Comparison of ENCODE assay signal across 17 cellular contexts in the genomic region with DNA sequence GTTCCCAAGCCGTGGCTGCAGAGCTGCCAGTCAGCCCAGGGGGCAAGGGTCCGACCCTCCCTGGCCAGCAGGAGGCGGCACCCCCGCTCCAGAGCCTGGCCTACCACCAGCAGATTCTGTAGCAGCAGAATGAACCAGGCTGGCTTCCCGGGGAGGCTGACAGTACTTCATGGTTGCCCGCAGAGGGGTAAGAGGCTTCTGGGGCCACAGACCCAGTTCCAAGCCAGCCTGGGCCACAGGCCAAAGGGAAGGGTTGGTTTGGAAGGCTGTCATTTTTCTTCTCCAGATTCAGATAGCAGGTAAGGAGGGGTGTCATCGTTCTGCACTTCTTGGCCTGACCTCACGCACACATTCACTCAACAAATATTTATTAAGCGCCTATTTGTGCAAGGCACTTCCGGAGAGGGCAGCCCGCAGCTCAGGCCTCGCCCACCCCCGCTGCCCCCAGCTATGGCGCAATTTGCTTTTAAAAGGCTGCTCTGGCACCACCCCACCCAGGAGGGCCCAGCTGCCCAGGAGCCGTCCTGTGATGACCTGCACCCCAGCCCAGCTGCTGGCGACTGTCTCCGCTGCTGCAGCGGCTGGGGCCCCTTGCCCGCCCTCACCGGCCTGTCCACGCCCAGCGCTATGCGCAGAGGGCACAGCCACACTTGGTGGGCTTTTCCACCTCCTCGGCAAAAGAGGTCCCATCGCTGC.
A peak's percentile ranks its signal among the peaks of the same experiment; 100 is the strongest.
DNase-seq lines count a peak whose midpoint lies in the region; ATAC-seq, FAIRE-seq and TF ChIP-seq lines count a peak whose summit lies in the region.
"Had no signal": no experiment of that assay in that cellular context is flagged by ENCODE, and none has a peak within 500 bp of the region (broad histone marks: within the 10 kb centered on the region; RNA-seq: fewer than 3 reads in every experiment).

No MANE protein-coding gene starts in this region.

- no peak overlapping the region for H2BK5ac ChIP-seq in IMR-90 (ENCODE audit: low read depth, low read length, poor library complexity, severe bottlenecking)

- H4K8ac ChIP-seq in IMR-90 (ENCODE audit: low read depth in 2 of 2, low read length in 2 of 2): no peak overlapping the region

- peak overlapping the region; percentile 23 for H2AFZ ChIP-seq in IMR-90 (replicated peaks; ENCODE audit: low read length, poor library complexity)
- no peak overlapping the region for H2AFZ ChIP-seq in GM12878 (ENCODE audit: control insufficient read depth, low read depth, low read length)

- CTCF ChIA-PET in IMR-90 (lab: Yijun Ruan, JAX) (interaction anchor here (0.6 kb wide), 1 partner anchor 75 kb away, joined by 3 read pairs; no protein-coding TSS in a partner anchor), GM12878 (lab: Yijun Ruan, JAX) (interaction anchor here (1.1 to 1.8 kb wide), 2 partner anchors 11 to 36 kb away, joined by 3 to 4 read pairs; no protein-coding TSS in a partner anchor)

- no peak for TF ChIP-seq POLR2A in IMR-90 (IDR thresholded peaks at IDR 0.05; ENCODE audit: low read depth, low read length)
- TF ChIP-seq POLR2A in GM12878 (IDR thresholded peaks at IDR 0.05; ENCODE audit: low read depth, low read length): no peak
- no peak for TF ChIP-seq POLR2A in right lobe of liver (IDR thresholded peaks at IDR 0.05)

- H4K20me1 ChIP-seq in IMR-90 (ENCODE audit: insufficient read depth, low read length): no peaks in the 10 kb centered on the region
- H4K20me1 ChIP-seq in GM12878 (ENCODE audit: control insufficient read depth, insufficient read depth): no peaks in the 10 kb centered on the region

- no peak for TF ChIP-seq EP300 in GM12878 (IDR thresholded peaks at IDR 0.05; ENCODE audit: borderline replicate concordance in 1 of 2, control insufficient read depth in 1 of 2, low read depth in 2 of 2, low read length in 2 of 2)

- H3K18ac ChIP-seq in IMR-90 (ENCODE audit: low read depth, low read length): no peak overlapping the region

- H3K27me3 ChIP-seq in GM06990 (replicated peaks; ENCODE audit: control insufficient read depth, insufficient read depth, low read length): no peaks in the 10 kb centered on the region
- H3K27me3 ChIP-seq in IMR-90 (ENCODE audit: control insufficient read depth, insufficient read depth, low read length): peaks cover 9% of the 10 kb centered on the region; the same call in 1 of the 2 replicates
- H3K27me3 ChIP-seq in GM12878 (replicated peaks in 1 of 2; ENCODE audit: control insufficient read depth in 2 of 2, insufficient read depth in 2 of 2, low read length in 1 of 2): no peaks in the 10 kb centered on the region
- no peaks in the 10 kb centered on the region for H3K27me3 ChIP-seq in right lobe of liver
- H3K27me3 ChIP-seq: pancreas, SJSA1 had no signal

- H3K79me2 ChIP-seq in GM12878 (ENCODE audit: control insufficient read depth, insufficient read depth, low read length): no peaks in the 10 kb centered on the region

- TF ChIP-seq RAD21 in IMR-90 (IDR thresholded peaks at IDR 0.05; ENCODE audit: low read length) (no peak), GM12878 (IDR thresholded peaks at IDR 0.05; ENCODE audit: insufficient read depth, low read depth, low read length) (0 out of 2 replicates have a peak, but pooled peaks have one; percentile 7)

- DNase-seq in GM06990 (ENCODE audit: extremely low read depth, insufficient read length): no peak
- DNase-seq in IMR-90: no peak
- DNase-seq in GM12878 (ENCODE audit: low read depth, low spot score): no peak
- peak; percentile 56 to 82 (median 75) for DNase-seq in right lobe of liver
- DNase-seq in NCI-H774 (lab: John Stamatoyannopoulos, UW): no peak
- DNase-seq in cerebellar cortex (ENCODE audit: low spot score): no peak
- DNase-seq: activated CD4-positive, alpha-beta T cell treated with anti-CD3 and anti-CD28 coated beads, Interleukin-2, amount 50 U/mL, for 48 hours; DMS153; erythroblast; pancreas; stimulated activated naive CD4-positive, alpha-beta T cell treated with Interleukin-2 at 50 U/mL for 16 hours had no signal

- dilution Hi-C loops in IMR-90 (cut with HindIII; ENCODE audit: low sequenced_read_pairs, unreplicated experiment): no loop called here

- no peak for FAIRE-seq in GM12878 (lab: Jason Lieb, UNC)
- FAIRE-seq: colon, GM12891, pancreas, TTC549 had no signal

- no peak for ATAC-seq in IMR-90 (ENCODE audit: low read depth)
- ATAC-seq in GM12878: peak; percentile 43; the same call in 2 of the 3 replicates
- ATAC-seq in right lobe of liver: peak; percentile 61 to 79 (median 65)
- ATAC-seq in HG03432 (IDR thresholded peaks at IDR 0.05; ENCODE audit: unreplicated experiment): no peak
- no peak for ATAC-seq in HG03135 (IDR thresholded peaks at IDR 0.05; ENCODE audit: unreplicated experiment)
- ATAC-seq: pancreas had no signal

- H4K5ac ChIP-seq in IMR-90 (ENCODE audit: low read depth, low read length): no peak overlapping the region

- POLR2A ChIA-PET in IMR-90 (lab: Charles Lee; ENCODE audit: unreplicated experiment): no interaction called here
- POLR2A ChIA-PET in GM12878 (lab: Charles Lee): no interaction called here

- H3K9ac ChIP-seq in IMR-90 (ENCODE audit: low read depth, low read length) (no peak overlapping the region), GM12878 (ENCODE audit: control insufficient read depth, insufficient read depth, low read length) (no peak overlapping the region)

- H3K36me3 ChIP-seq in GM06990 (ENCODE audit: control insufficient read depth, insufficient read depth, low read length): no peaks in the 10 kb centered on the region
- no peaks in the 10 kb centered on the region for H3K36me3 ChIP-seq in IMR-90 (ENCODE audit: control insufficient read depth, insufficient read depth, low read length)
- no peaks in the 10 kb centered on the region for H3K36me3 ChIP-seq in GM12878 (ENCODE audit: control insufficient read depth in 2 of 2, insufficient read depth in 2 of 2, low read length in 1 of 2)
- no peaks in the 10 kb centered on the region for H3K36me3 ChIP-seq in right lobe of liver
- H3K36me3 ChIP-seq: pancreas, SJSA1 had no signal

- H3K27ac ChIP-seq in IMR-90 (ENCODE audit: insufficient read depth, low read length) (no peak overlapping the region), GM12878 (ENCODE audit: control insufficient read depth, insufficient read depth) (no peak overlapping the region), right lobe of liver (peak overlapping the region in 1 of 3 donors; percentile 31)
- H3K27ac ChIP-seq: pancreas, SJSA1 had no signal

- RAD21 ChIA-PET in GM12878 (lab: Charles Lee; ENCODE audit: unreplicated experiment): no interaction called here

- H2BK120ac ChIP-seq in IMR-90 (ENCODE audit: low read depth, low read length): no peak overlapping the region

- SMC1A ChIA-PET in GM12878 (lab: Charles Lee; ENCODE audit: uncharacterized antibody, unreplicated experiment): interaction anchor here (0.6 kb wide), 1 partner anchor 22 kb away, joined by 3 read pairs; no protein-coding TSS in a partner anchor

- 87% methylated on average over 17 of the region's 25 CpGs; no CpG with 5 or more reads in 1 of the 2 experiments for WGBS in IMR-90 (ENCODE audit: extremely low coverage in 2 of 2, insufficient read length in 1 of 2), 2 experiments
- WGBS in GM12878 (ENCODE audit: insufficient coverage, insufficient replicate concordance, low lambda C conversion rate, missing lambda C conversion rate): 72% methylated on average over 25 of the region's 25 CpGs
- 50% methylated on average over 4 of the region's 25 CpGs for WGBS in right lobe of liver (ENCODE audit: insufficient coverage, low coverage, low lambda C conversion rate, missing lambda C conversion rate)

- no peak overlapping the region for H2BK20ac ChIP-seq in IMR-90 (ENCODE audit: low read depth, low read length)

- H2AK9ac ChIP-seq in IMR-90 (replicated peaks; ENCODE audit: low read depth, low read length, poor library complexity): no peak overlapping the region

- no peak overlapping the region for H3K23ac ChIP-seq in IMR-90 (ENCODE audit: low read depth, low read length)

- no peak overlapping the region for H2AK5ac ChIP-seq in IMR-90 (ENCODE audit: low read depth, low read length)

- H3K4me2 ChIP-seq in IMR-90 (ENCODE audit: low read depth, low read length) (no peak overlapping the region), GM12878 (ENCODE audit: control insufficient read depth, insufficient read depth) (no peak overlapping the region)

- H3K4ac ChIP-seq in IMR-90 (ENCODE audit: low read depth, low read length): no peak overlapping the region

- no peak overlapping the region for H4K91ac ChIP-seq in IMR-90 (ENCODE audit: insufficient read depth, low read depth, low read length)

- H3K9me3 ChIP-seq in IMR-90 (ENCODE audit: control insufficient read depth, insufficient read depth, low read length) (no peaks in the 10 kb centered on the region), GM12878 (replicated peaks; ENCODE audit: control insufficient read depth, insufficient read depth, low read length) (no peaks in the 10 kb centered on the region; the same call in 1 of the 3 replicates), right lobe of liver (no peaks in the 10 kb centered on the region)
- H3K9me3 ChIP-seq: pancreas, SJSA1 had no signal

- H3K4me3 ChIP-seq in GM06990 (replicated peaks; ENCODE audit: low read depth, low read length) (no peak overlapping the region), IMR-90 (ENCODE audit: insufficient read depth, low read depth, low read length) (no peak overlapping the region), GM12878 (no peak overlapping the region), right lobe of liver (no peak overlapping the region)
- H3K4me3 ChIP-seq: pancreas, SJSA1 had no signal

- no peaks in the 10 kb centered on the region for H3K79me1 ChIP-seq in IMR-90 (ENCODE audit: low read depth in 1 of 2, low read length in 2 of 2)

- BruUV-seq in IMR-90 (replicated peaks; lab: Mats Ljungman, UMichigan): no TSS peak
- no TSS peak for BruUV-seq in GM12878 (replicated peaks; lab: Mats Ljungman, UMichigan)

- H3K4me1 ChIP-seq in IMR-90 (ENCODE audit: control insufficient read depth, insufficient read depth, low read length) (peaks cover 5% of the 10 kb centered on the region), GM12878 (ENCODE audit: control insufficient read depth, insufficient read depth, low read length) (no peaks in the 10 kb centered on the region), right lobe of liver (peaks cover 0 to 21% (median 9%) of the 10 kb centered on the region in 4 donors)
- H3K4me1 ChIP-seq: pancreas had no signal

- TF ChIP-seq CTCF in GM06990 (IDR thresholded peaks at IDR 0.05; ENCODE audit: insufficient read depth, low read length, poor library complexity, severe bottlenecking) (peak; percentile 11), IMR-90 (conservative IDR thresholded peaks at IDR 0.05; ENCODE audit: low read depth, low read length) (no peak), GM12878 (IDR thresholded peaks at IDR 0.05 in 2 of 3, conservative IDR thresholded peaks at IDR 0.05 in 1 of 3; ENCODE audit: control insufficient read depth in 2 of 3, extremely low read depth in 1 of 3, insufficient read depth in 1 of 3, low read depth in 3 of 3, low read length in 3 of 3) (no peak), right lobe of liver (IDR thresholded peaks at IDR 0.05) (peak in 1 of 4 donors; percentile 8)

- H2BK15ac ChIP-seq in IMR-90 (ENCODE audit: low read depth, low read length): no peak overlapping the region

- in situ Hi-C loops in IMR-90 (cut with MboI; ENCODE audit: low sequenced_read_pairs): no loop called here
- in situ Hi-C loops in GM12878 (cut with MboI): no loop called here

- intact Hi-C loops in IMR-90 (cut with micrococcal nuclease) (no loop called here), GM12878 (cut with micrococcal nuclease; ENCODE audit: unreplicated experiment) (no loop called here), right lobe of liver (cut with DNase I) (no loop called here)

- no peak overlapping the region for H3K56ac ChIP-seq in IMR-90 (ENCODE audit: extremely low read depth, insufficient read depth, low read length)

- peaks cover 10% of the 10 kb centered on the region for H3K9me1 ChIP-seq in IMR-90 (ENCODE audit: insufficient read depth, low read length)

- no peak overlapping the region for H3K14ac ChIP-seq in IMR-90 (replicated peaks; ENCODE audit: low read depth, low read length)

Comparison
In these comparisons a context has a peak if more than half of its experiments do, and no peak if none do; other contexts are left out.
1. DNase-seq: peak in right lobe of liver (3 of 3); none in GM06990 (single experiment), IMR-90 (single experiment), GM12878 (single experiment), NCI-H774 (single experiment) and cerebellar cortex (single experiment).
2. ATAC-seq: peak in GM12878 (single experiment) and right lobe of liver (4 of 4); none in IMR-90 (single experiment), HG03432 (single experiment) and HG03135 (single experiment).